Comparison of ENCODE assay signal across 8 cellular contexts in genomic region chr3:97971679-97972567, GRCh38. TPM values are rescaled to one million over a fixed set of nuclear protein-coding genes. Genes with fewer than 3 reads are reported as not detected.
A peak's percentile ranks its signal among the peaks of the same experiment; 100 is the strongest.
DNase-seq lines count a peak whose midpoint lies in the region; ATAC-seq and TF ChIP-seq lines count a peak whose summit lies in the region.

RIOX2 (minus strand) TSS chr3:97972431; CDS start chr3:97967593, 4,838 bp downstream.

- no peak within 1 kb of the TSS for H3K14ac ChIP-seq in trophoblast cell (ENCODE audit: low read length)

- peak within 1 kb of the TSS; percentile 77 for H4K91ac ChIP-seq in trophoblast cell (ENCODE audit: low read depth, low read length)

- no peak within 1 kb of the TSS for H4K12ac ChIP-seq in trophoblast cell (ENCODE audit: low read depth, low read length)

- H3K4ac ChIP-seq in trophoblast cell (ENCODE audit: low read depth, low read length): no peak within 1 kb of the TSS

- H3K36me3 ChIP-seq in GM23248 (ENCODE audit: low read depth): 0 out of 2 replicates have a peak, but pooled peaks cover 3% of the 10 kb centered on the region
- no peaks in the 10 kb centered on the region for H3K36me3 ChIP-seq in trophoblast cell (ENCODE audit: control insufficient read depth in 1 of 2, insufficient read depth in 2 of 2, low read length in 2 of 2)
- no peaks in the 10 kb centered on the region for H3K36me3 ChIP-seq in transverse colon

- peaks cover 9 to 13% of the 10 kb centered on the region in 2 donors for H3K36me3 Mint-ChIP-seq in activated naive CD4-positive, alpha-beta T cell treated with anti-CD3 and anti-CD28 coated beads, Interleukin-2, amount 50 U/mL, for 72 hours

- 1 to 2% methylated on average over 36 to 82 of the region's 82 CpGs for WGBS in GM23248 (ENCODE audit: low coverage in 1 of 2, low lambda C conversion rate in 2 of 2, missing lambda C conversion rate in 2 of 2), 2 experiments
- no CpG with 5 or more reads among the region's 82 CpGs for WGBS in trophoblast cell (ENCODE audit: extremely low coverage, insufficient coverage, insufficient read length)
- WGBS in transverse colon (ENCODE audit: low coverage in 1 of 2), 2 donors: 2% methylated on average over 75 of the region's 82 CpGs; no CpG with 5 or more reads in 1 of the 2 donors

- H3K4me3 ChIP-seq in GM23248: peak within 1 kb of the TSS; percentile 72
- H3K4me3 ChIP-seq in trophoblast cell (ENCODE audit: low read depth, low read length): peak within 1 kb of the TSS; percentile 96
- H3K4me3 ChIP-seq in transverse colon: peak within 1 kb of the TSS; percentile 72 to 87 (median 84)

- no peaks in the 10 kb centered on the region for H4K20me1 ChIP-seq in GM23248 (ENCODE audit: insufficient read depth)

- H3K4me2 ChIP-seq in GM23248 (ENCODE audit: unreplicated experiment): peak within 1 kb of the TSS; percentile 86
- H3K4me2 ChIP-seq in trophoblast cell (ENCODE audit: low read length): peak within 1 kb of the TSS; percentile 84

- TF ChIP-seq EP300 in transverse colon (IDR thresholded peaks at IDR 0.05; ENCODE audit: low read depth): no peak

- peak; percentile 71 for DNase-seq in G401 (ENCODE audit: low spot score)
- DNase-seq in GM23248: peak; percentile 90
- peak; percentile 63 for DNase-seq in LHCN-M2 (ENCODE audit: low read depth)
- DNase-seq in SKM-1 (lab: John Stamatoyannopoulos, UW; ENCODE audit: unreplicated experiment): peak; percentile 41
- DNase-seq in activated naive CD4-positive, alpha-beta T cell treated with anti-CD3 and anti-CD28 coated beads, Interleukin-2, amount 50 U/mL, for 72 hours (ENCODE audit: low spot score in 2 of 2): peak; percentile 77 to 78
- peak; percentile 87 for DNase-seq in Right ventricle myocardium superior
- peak; percentile 97 to 98 for DNase-seq in trophoblast cell
- peak; percentile 84 for DNase-seq in transverse colon

- H3K9me3 Mint-ChIP-seq in activated naive CD4-positive, alpha-beta T cell treated with anti-CD3 and anti-CD28 coated beads, Interleukin-2, amount 50 U/mL, for 72 hours: no peaks in the 10 kb centered on the region

- H3K79me1 ChIP-seq in trophoblast cell (ENCODE audit: low read length): no peaks in the 10 kb centered on the region

- intact Hi-C loops in Right ventricle myocardium superior (cut with DNase I) (no loop called here), transverse colon (cut with DNase I; ENCODE audit: low total_unique reads) (loop anchor here (5.0 kb wide), 1 partner anchor 180 kb away; no protein-coding TSS in a partner anchor)

- no peak within 1 kb of the TSS for H2AK5ac ChIP-seq in trophoblast cell (ENCODE audit: low read length)

- no peak within 1 kb of the TSS for H2BK120ac ChIP-seq in trophoblast cell (ENCODE audit: insufficient read depth, low read length, poor library complexity)

- H3K79me2 ChIP-seq in GM23248 (ENCODE audit: insufficient read depth) (peaks cover 49% of the 10 kb centered on the region), trophoblast cell (ENCODE audit: control insufficient read depth, insufficient read depth, low read length, poor library complexity) (no peaks in the 10 kb centered on the region)

- peaks cover 16% of the 10 kb centered on the region for H3K4me1 ChIP-seq in GM23248 (ENCODE audit: insufficient read depth)
- H3K4me1 ChIP-seq in trophoblast cell (ENCODE audit: control insufficient read depth in 1 of 2, insufficient read depth in 2 of 2, low read length in 2 of 2): peaks cover 0 to 2% of the 10 kb centered on the region in 2 experiments
- peaks cover 4 to 29% (median 15%) of the 10 kb centered on the region in 4 donors for H3K4me1 ChIP-seq in transverse colon

- H3F3A ChIP-seq in GM23248 (ENCODE audit: insufficient read depth): no peaks in the 10 kb centered on the region

- H3K9ac ChIP-seq in GM23248 (peak within 1 kb of the TSS; percentile 81), trophoblast cell (ENCODE audit: low read length) (peak within 1 kb of the TSS; percentile 93)

- H3K27ac Mint-ChIP-seq in activated naive CD4-positive, alpha-beta T cell treated with anti-CD3 and anti-CD28 coated beads, Interleukin-2, amount 50 U/mL, for 72 hours: peak within 1 kb of the TSS; percentile 92 to 98

- TF ChIP-seq POLR2A in transverse colon (IDR thresholded peaks at IDR 0.05): no peak

- H3K27ac ChIP-seq in GM23248 (peak within 1 kb of the TSS; percentile 41), trophoblast cell (ENCODE audit: low read depth, low read length) (peak within 1 kb of the TSS; percentile 50), transverse colon (peak within 1 kb of the TSS; percentile 86 to 95 (median 92))

- H3K23ac ChIP-seq in trophoblast cell (ENCODE audit: low read length): no peak within 1 kb of the TSS

- no peak within 1 kb of the TSS for H2BK12ac ChIP-seq in trophoblast cell (ENCODE audit: low read length)

- H3K27me3 ChIP-seq in GM23248 (replicated peaks; ENCODE audit: insufficient read depth) (no peaks in the 10 kb centered on the region), trophoblast cell (ENCODE audit: insufficient read depth, low read length) (no peaks in the 10 kb centered on the region), transverse colon (no peaks in the 10 kb centered on the region)

- TF ChIP-seq CTCF in transverse colon (IDR thresholded peaks at IDR 0.05): peak in 1 of 5 experiments; percentile 16

- H3K18ac ChIP-seq in trophoblast cell (ENCODE audit: low read length): peak within 1 kb of the TSS; percentile 84

- in situ Hi-C loops in G401 (cut with HindIII; ENCODE audit: low sequenced_read_pairs) (no loop called here), GM23248 (cut with MboI) (no loop called here), transverse colon (cut with MboI; ENCODE audit: low pct_ligation_motif_present in 1 of 4, low pct_unique_long_range_greater_than_20kb in 1 of 4, low sequenced_read_pairs in 3 of 4) (no loop called here)

- no peaks in the 10 kb centered on the region for H3K9me2 ChIP-seq in GM23248 (ENCODE audit: insufficient read depth)

- H2AFZ ChIP-seq in GM23248 (peak within 1 kb of the TSS; percentile 82), trophoblast cell (ENCODE audit: insufficient read depth, low read length, poor library complexity) (no peak within 1 kb of the TSS)

- no peaks in the 10 kb centered on the region for H3K9me3 ChIP-seq in GM23248 (ENCODE audit: low read depth)
- no peaks in the 10 kb centered on the region for H3K9me3 ChIP-seq in trophoblast cell (ENCODE audit: insufficient read depth, low read depth, low read length)
- no peaks in the 10 kb centered on the region for H3K9me3 ChIP-seq in transverse colon

- H2BK5ac ChIP-seq in trophoblast cell (ENCODE audit: low read depth, low read length, poor library complexity): no peak within 1 kb of the TSS

- peak; percentile 92 to 94 for ATAC-seq in activated naive CD4-positive, alpha-beta T cell treated with anti-CD3 and anti-CD28 coated beads, Interleukin-2, amount 50 U/mL, for 72 hours
- ATAC-seq in Right ventricle myocardium superior (ENCODE audit: poor library complexity): peak; percentile 99

- H4K8ac ChIP-seq in trophoblast cell (ENCODE audit: low read depth, low read length): peak within 1 kb of the TSS; percentile 54

RNA-seq across cellular contexts. Expression of gene RIOX2, which starts in this region (rescaled TPM):
- 28.3 and 32.3 TPM in 2 replicates for total RNA-seq in G401 (2014; rRNA removed; shearing (Covaris generic))
- total RNA-seq in GM23248 (2014; rRNA removed; shearing (Covaris generic)): 29.1 and 35.4 TPM in 2 replicates
- 34.0 and 36.4 TPM in 2 replicates for polyA plus RNA-seq in GM23248 (2016; fragmentation: Nextera tagmentation; extraction: Ambion mirVana)
- total RNA-seq in LHCN-M2 (2014; rRNA removed) (26.5 and 28.5 TPM in 2 replicates), Right ventricle myocardium superior (9.5 TPM), transverse colon (10 to 100 TPM in 2 of 4 donors, 1 to 10 TPM in 2; 7.5 to 20.5 (median 13.3) TPM)
- polyA plus RNA-seq in LHCN-M2 (2012): 13.6 TPM
- 10 to 100 TPM in 1 of 2 donors, 1 to 10 TPM in 1; 9.3 to 38.9 TPM for total RNA-seq in activated naive CD4-positive, alpha-beta T cell treated with anti-CD3 and anti-CD28 coated beads, Interleukin-2, amount 50 U/mL, for 72 hours
- 13.4 and 13.9 TPM in 2 replicates for polyA plus RNA-seq in trophoblast cell (2013)

Comparison
In these comparisons a context has a peak if more than half of its experiments do, and no peak if none do; other contexts are left out.
1. Peak in every context shown above with its lines: DNase-seq, ATAC-seq, H3K4me3 ChIP-seq and H3K27ac ChIP-seq.
2. DNase-seq: peak in every context shown above with its lines; median percentile 98 in trophoblast cell; 90 in GM23248; 87 in Right ventricle myocardium superior; 84 in transverse colon; 78 in activated naive CD4-positive, alpha-beta T cell treated with anti-CD3 and anti-CD28 coated beads, Interleukin-2, amount 50 U/mL, for 72 hours; 71 in G401; 63 in LHCN-M2; 41 in SKM-1.
3. H3K27ac ChIP-seq: peak in every context shown above with its lines; median percentile 92 in transverse colon; 50 in trophoblast cell; 41 in GM23248.